In the genomic region with DNA sequence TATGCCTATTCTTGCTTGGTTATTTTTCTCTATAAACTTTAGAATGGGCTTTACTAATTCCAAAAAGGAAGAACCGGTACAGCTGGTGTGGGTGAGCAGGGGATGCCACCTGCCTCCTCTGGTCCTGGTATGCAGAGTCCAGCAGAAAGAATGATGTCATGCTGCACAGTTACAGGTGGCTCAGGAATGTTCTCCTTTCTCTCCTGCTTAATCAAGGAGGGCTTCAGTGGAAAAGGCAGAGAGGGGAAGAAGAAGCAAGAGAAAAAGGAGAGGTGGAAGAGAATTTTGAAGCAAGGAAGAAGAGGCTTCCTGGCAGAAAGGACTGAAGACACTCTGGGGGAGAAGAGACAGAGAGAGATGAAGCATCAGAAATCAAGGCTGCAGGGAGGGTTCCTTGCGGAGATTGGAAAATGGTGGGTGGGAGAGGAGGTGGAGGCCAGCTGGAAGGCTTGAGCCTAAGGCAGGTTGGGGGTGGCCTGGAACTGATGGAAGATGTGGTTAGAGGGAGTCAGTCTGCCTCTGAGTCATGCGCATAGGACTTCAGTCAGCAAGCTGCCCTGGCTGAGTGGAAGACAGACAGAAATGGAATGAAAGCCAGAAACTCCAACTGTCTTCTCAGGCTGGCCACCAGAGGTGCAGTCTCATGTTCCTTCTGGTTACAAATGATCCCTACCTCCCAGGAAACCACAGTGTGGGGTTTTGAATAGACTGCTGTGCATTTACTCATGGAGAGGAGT, we compare ENCODE assay signal across 1 cellular context.
TF ChIP-seq lines count a peak whose summit lies in the region.

No MANE protein-coding gene starts in this region.

TF ChIP-seq in GM12878, 131 proteins besides CTCF, POLR2A, EP300 and RAD21 (continued from another document):
- TF ChIP-seq NFXL1 (IDR thresholded peaks at IDR 0.05; ENCODE audit: borderline replicate concordance): no peak
- no peak for TF ChIP-seq E2F4 (IDR thresholded peaks at IDR 0.05; ENCODE audit: low read depth, low read length)
- no peak for TF ChIP-seq NR2F1 (conservative IDR thresholded peaks at IDR 0.05)
- no peak for TF ChIP-seq RELA (IDR thresholded peaks at IDR 0.05; ENCODE audit: borderline replicate concordance, partially characterized antibody)
- no peak for TF ChIP-seq LARP7 (IDR thresholded peaks at IDR 0.05)
- TF ChIP-seq JUNB (IDR thresholded peaks at IDR 0.05): no peak
- no peak for TF ChIP-seq NFIC (IDR thresholded peaks at IDR 0.05; ENCODE audit: low read depth, low read length)
- no peak for TF ChIP-seq FOXM1 (IDR thresholded peaks at IDR 0.05; ENCODE audit: low read depth, low read length)
- TF ChIP-seq CBX3 (IDR thresholded peaks at IDR 0.05; ENCODE audit: borderline replicate concordance, low read depth): no peak
- TF ChIP-seq WRNIP1 (IDR thresholded peaks at IDR 0.05; ENCODE audit: borderline replicate concordance, low read depth, low read length): no peak
- TF ChIP-seq MTA3 (IDR thresholded peaks at IDR 0.05; ENCODE audit: borderline replicate concordance, low read length): no peak
- TF ChIP-seq ESRRA (IDR thresholded peaks at IDR 0.05; ENCODE audit: low read length): no peak
- TF ChIP-seq NR2C1 (IDR thresholded peaks at IDR 0.05): no peak
